ENCODE assay signal across 16 cellular contexts in the genomic region with DNA sequence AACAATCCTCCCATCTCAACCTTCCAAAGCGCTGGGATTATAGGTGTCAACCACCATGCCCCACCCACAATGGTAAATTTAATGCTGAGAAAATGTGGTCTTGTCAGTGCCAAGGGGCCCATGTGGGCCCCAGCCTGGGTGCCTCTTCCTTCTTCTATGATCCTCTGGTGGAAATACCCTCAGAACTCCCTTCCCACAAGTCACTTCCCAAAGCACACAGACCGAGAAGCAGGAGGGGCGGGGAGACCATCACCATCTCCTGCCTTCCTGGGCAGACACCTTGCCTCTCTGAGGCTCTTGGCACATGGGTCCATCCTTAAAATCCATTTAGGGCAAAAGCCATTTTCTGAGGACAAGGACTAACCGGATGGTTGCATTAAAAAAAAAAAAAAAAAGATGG. TPM values are rescaled to one million over a fixed set of nuclear protein-coding genes. Genes with fewer than 3 reads are reported as not detected.
A peak's percentile ranks its signal among the peaks of the same experiment; 100 is the strongest.
DNase-seq lines count a peak whose midpoint lies in the region; ATAC-seq and TF ChIP-seq lines count a peak whose summit lies in the region.
"Had no signal": no experiment of that assay in that cellular context is flagged by ENCODE, and none has a peak within 500 bp of the region (broad histone marks: within the 10 kb centered on the region; RNA-seq: fewer than 3 reads in every experiment).

No MANE protein-coding gene starts in this region.

- no peak for DNase-seq in activated T-cell treated with anti-CD3 and anti-CD28 coated beads, Interleukin-2, amount 50 U/mL, for 24 hours
- no peak for DNase-seq in activated T-cell treated with anti-CD3 and anti-CD28 coated beads for 4 hours
- DNase-seq in MV-4-11 (lab: John Stamatoyannopoulos, UW), result peak; percentile 41
- DNase-seq in left colon, result no peak
- no peak for DNase-seq in NCI-H1092 treated with DMSO at 0.1 percent for 48 hours (lab: John Stamatoyannopoulos, UW)
- no peak for DNase-seq in SJCRH30
- DNase-seq: anterior cingulate cortex; KBM-7; mammary epithelial cell; NCI-H1105 treated with DMSO at 0.1 percent for 48 hours; NCI-H2171; NCI-H82; stimulated activated naive CD4-positive, alpha-beta T cell treated with Interleukin-2 at 50 U/mL for 16 hours had no signal

- intact Hi-C loops in left colon (cut with DNase I, micrococcal nuclease), result loop anchor here in 1 of 2 donors (5.0 kb wide), 1 partner anchor 126 kb away; no protein-coding TSS in a partner anchor

- H3K9me3 Mint-ChIP-seq in activated T-cell treated with anti-CD3 and anti-CD28 coated beads, Interleukin-2, amount 50 U/mL, for 24 hours, result no peaks in the 10 kb centered on the region
- no peaks in the 10 kb centered on the region for H3K9me3 Mint-ChIP-seq in brain
- H3K9me3 Mint-ChIP-seq in stimulated activated memory B cell treated with anti-CD40 and anti-IgM and Interleukin-4, amounts not matched to agents 10 μg/mL and 1 μg/mL and 100 μg/mL, for 72 hours, result no peaks in the 10 kb centered on the region

- peaks cover 75% of the 10 kb centered on the region for H3K27me3 ChIP-seq in SJCRH30
- H3K27me3 ChIP-seq: gastroesophageal sphincter had no signal

- peaks cover 4% of the 10 kb centered on the region for H3K36me3 Mint-ChIP-seq in activated T-cell treated with anti-CD3 and anti-CD28 coated beads, Interleukin-2, amount 50 U/mL, for 24 hours (ENCODE audit: low read depth)
- peaks cover 6% of the 10 kb centered on the region for H3K36me3 Mint-ChIP-seq in brain
- H3K36me3 Mint-ChIP-seq in stimulated activated memory B cell treated with anti-CD40 and anti-IgM and Interleukin-4, amounts not matched to agents 10 μg/mL and 1 μg/mL and 100 μg/mL, for 72 hours, result peaks cover 5% of the 10 kb centered on the region

- H3K4me3 ChIP-seq in SJCRH30, result no peak overlapping the region
- H3K4me3 ChIP-seq: gastroesophageal sphincter had no signal

- peaks cover 36% of the 10 kb centered on the region for H3K4me1 ChIP-seq in SJCRH30

- H3K27ac ChIP-seq in SJCRH30, result no peak overlapping the region
- H3K27ac ChIP-seq: gastroesophageal sphincter had no signal

- peak overlapping the region; percentile 89 for H3K27ac Mint-ChIP-seq in activated T-cell treated with anti-CD3 and anti-CD28 coated beads, Interleukin-2, amount 50 U/mL, for 24 hours
- H3K27ac Mint-ChIP-seq in brain, result peak overlapping the region; percentile 80 to 99 (median 98)
- peak overlapping the region; percentile 82 for H3K27ac Mint-ChIP-seq in stimulated activated memory B cell treated with anti-CD40 and anti-IgM and Interleukin-4, amounts not matched to agents 10 μg/mL and 1 μg/mL and 100 μg/mL, for 72 hours

- H3K9me3 ChIP-seq in SJCRH30 (replicated peaks), result no peaks in the 10 kb centered on the region
- H3K9me3 ChIP-seq: gastroesophageal sphincter had no signal

- peak overlapping the region; percentile 25 for H3K4me3 Mint-ChIP-seq in activated T-cell treated with anti-CD3 and anti-CD28 coated beads, Interleukin-2, amount 50 U/mL, for 24 hours
- no peak overlapping the region for H3K4me3 Mint-ChIP-seq in brain
- peak overlapping the region; percentile 19 for H3K4me3 Mint-ChIP-seq in stimulated activated memory B cell treated with anti-CD40 and anti-IgM and Interleukin-4, amounts not matched to agents 10 μg/mL and 1 μg/mL and 100 μg/mL, for 72 hours

- H3K4me1 Mint-ChIP-seq in activated T-cell treated with anti-CD3 and anti-CD28 coated beads, Interleukin-2, amount 50 U/mL, for 24 hours (ENCODE audit: low read depth), result peaks cover 89% of the 10 kb centered on the region
- H3K4me1 Mint-ChIP-seq in brain, result peaks cover 87% of the 10 kb centered on the region
- H3K4me1 Mint-ChIP-seq in stimulated activated memory B cell treated with anti-CD40 and anti-IgM and Interleukin-4, amounts not matched to agents 10 μg/mL and 1 μg/mL and 100 μg/mL, for 72 hours, result peaks cover 72% of the 10 kb centered on the region

- no peaks in the 10 kb centered on the region for H3K27me3 Mint-ChIP-seq in activated T-cell treated with anti-CD3 and anti-CD28 coated beads, Interleukin-2, amount 50 U/mL, for 24 hours
- H3K27me3 Mint-ChIP-seq in brain, result no peaks in the 10 kb centered on the region
- H3K27me3 Mint-ChIP-seq in stimulated activated memory B cell treated with anti-CD40 and anti-IgM and Interleukin-4, amounts not matched to agents 10 μg/mL and 1 μg/mL and 100 μg/mL, for 72 hours, result no peaks in the 10 kb centered on the region

- ATAC-seq in stimulated activated memory B cell treated with anti-CD40 and anti-IgM and Interleukin-4, amounts not matched to agents 10 μg/mL and 1 μg/mL and 100 μg/mL, for 72 hours, result no peak
- no peak for ATAC-seq in left colon
- ATAC-seq: gastroesophageal sphincter had no signal

- H3K36me3 ChIP-seq in SJCRH30, result no peaks in the 10 kb centered on the region
- H3K36me3 ChIP-seq: gastroesophageal sphincter had no signal

- no peak for TF ChIP-seq CTCF in brain (conservative IDR thresholded peaks at IDR 0.05)

RNA-seq across cellular contexts. Expression of a gene that starts 59.0 kb away (rescaled TPM):
- 36.1 TPM for polyA plus RNA-seq in brain (ENCODE audit: insufficient read depth, low read depth, low replicate concordance)
- 10 to 100 TPM; 55.2 to 61.0 TPM for total RNA-seq in left colon
- total RNA-seq in SJCRH30 (2014; rRNA removed; shearing (Covaris generic)), result 2.4 and 2.5 TPM in 2 replicates

Comparison
In these comparisons a context has a peak if more than half of its experiments do, and no peak if none do; other contexts are left out.
1. H3K4me3 Mint-ChIP-seq: peak in activated T-cell treated with anti-CD3 and anti-CD28 coated beads, Interleukin-2, amount 50 U/mL, for 24 hours (single experiment) and stimulated activated memory B cell treated with anti-CD40 and anti-IgM and Interleukin-4, amounts not matched to agents 10 μg/mL and 1 μg/mL and 100 μg/mL, for 72 hours (single experiment); none in brain (0 of 5).
2. RNA of a gene that starts 59.0 kb away (total RNA-seq): 55.2 to 61.0 TPM in left colon; 2.4 to 2.5 TPM in SJCRH30; every median in the first group is over 10 times any median in the second.
3. Peak in every context shown above with its lines, with median percentiles within 50 percentile points of each other: H3K27ac Mint-ChIP-seq.